35 cellular contexts compared by ENCODE assay signal in the genomic region with DNA sequence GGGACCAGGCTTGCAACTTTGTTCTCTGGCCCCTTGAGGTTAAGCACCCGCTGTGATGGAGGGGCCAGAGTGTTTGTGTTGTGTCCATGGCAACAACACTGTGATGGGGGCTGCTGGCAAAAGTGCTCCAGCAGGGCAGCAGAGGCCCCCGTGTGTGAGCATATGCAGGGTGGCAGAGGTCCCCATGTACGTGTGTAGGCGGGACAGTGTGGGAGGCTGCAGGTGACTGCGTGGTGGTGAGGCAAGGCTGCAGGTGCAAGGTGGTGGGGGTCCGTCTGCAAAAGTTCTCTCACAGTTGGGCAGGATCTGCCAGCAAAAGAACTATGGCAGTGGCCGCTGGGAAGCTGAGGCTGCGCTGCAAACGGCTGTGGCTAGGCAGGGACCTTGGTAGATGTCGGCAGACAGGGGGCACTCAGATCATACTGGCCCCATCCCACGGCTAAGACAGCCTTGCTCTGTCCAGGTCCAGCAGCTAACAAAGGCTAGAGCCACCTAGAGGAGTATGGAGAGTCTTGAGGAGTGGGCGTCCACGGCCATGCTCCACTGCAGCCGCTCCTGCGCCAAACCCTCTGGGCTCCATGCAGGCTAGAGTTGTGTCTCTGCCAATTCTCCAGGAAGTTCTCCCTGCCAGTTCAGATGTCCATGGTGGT. TPM values are rescaled to one million over a fixed set of nuclear protein-coding genes. Genes with fewer than 3 reads are reported as not detected.
"Had no signal": no experiment of that assay in that cellular context is flagged by ENCODE, and none has a peak within 500 bp of the region (broad histone marks: within the 10 kb centered on the region; RNA-seq: fewer than 3 reads in every experiment).

No MANE protein-coding gene starts in this region.

- H3K4me3 Mint-ChIP-seq: activated CD4-positive, alpha-beta T cell treated with anti-CD3 and anti-CD28 coated beads, Interleukin-2, amount 10 ng/mL, durations not matched to agents 24 days and 14 days; activated CD8-positive, alpha-beta T cell treated with anti-CD3 and anti-CD28 coated beads for 36 hours; activated naive CD8-positive, alpha-beta T cell treated with anti-CD3 and anti-CD28 coated beads for 36 hours; activated T-cell treated with anti-CD3 and anti-CD28 coated beads, Interleukin-2, amount 50 U/mL, for 72 hours; activated T-helper 17 cell treated with anti-CD3 and anti-CD28 coated beads, Interleukin-2, amount 50 U/mL, for 72 hours had no signal

- H3K27me3 Mint-ChIP-seq: activated CD8-positive, alpha-beta T cell treated with anti-CD3 and anti-CD28 coated beads for 36 hours had no signal

- H3K4me3 ChIP-seq: body of pancreas, breast epithelium, PC-9 had no signal

- H3K9me3 Mint-ChIP-seq: activated CD4-positive, alpha-beta T cell treated with anti-CD3 and anti-CD28 coated beads, Interleukin-2, amount 10 ng/mL, durations not matched to agents 24 days and 14 days; activated CD8-positive, alpha-beta T cell treated with anti-CD3 and anti-CD28 coated beads for 36 hours; activated naive CD8-positive, alpha-beta T cell treated with anti-CD3 and anti-CD28 coated beads for 36 hours; activated T-cell treated with anti-CD3 and anti-CD28 coated beads, Interleukin-2, amount 50 U/mL, for 72 hours; activated T-helper 17 cell treated with anti-CD3 and anti-CD28 coated beads, Interleukin-2, amount 50 U/mL, for 72 hours had no signal

- H3K36me3 Mint-ChIP-seq: activated naive CD8-positive, alpha-beta T cell treated with anti-CD3 and anti-CD28 coated beads for 36 hours had no signal

- DNase-seq: activated CD4-positive, alpha-beta T cell treated with anti-CD3 and anti-CD28 coated beads, Interleukin-2, amount 10 ng/mL, durations not matched to agents 24 days and 14 days; activated CD4-positive, alpha-beta T cell treated with anti-CD3 and anti-CD28 coated beads, Interleukin-2, amount 50 U/mL, for 4 hours; activated CD8-positive, alpha-beta T cell treated with anti-CD3 and anti-CD28 coated beads for 36 hours; activated effector memory CD4-positive, alpha-beta T cell treated with anti-CD3 and anti-CD28 coated beads, Interleukin-2, amount 50 U/mL, for 16 hours; activated naive CD4-positive, alpha-beta T cell; activated naive CD4-positive, alpha-beta T cell treated with anti-CD3 and anti-CD28 coated beads, Interleukin-2, amount 50 U/mL, for 16 hours; activated naive CD8-positive, alpha-beta T cell treated with anti-CD3 and anti-CD28 coated beads for 36 hours; activated T-cell treated with anti-CD3 and anti-CD28 coated beads, Interleukin-2, amount 50 U/mL, for 1 hour; activated T-cell treated with anti-CD3 and anti-CD28 coated beads, Interleukin-2, amount 50 U/mL, for 72 hours; amygdala; body of pancreas; Karpas-422; NCI-H1048; NCI-H1105 treated with DMSO at 0.1 percent for 48 hours; NCI-H1436; NCI-H1694; NCI-H1930; NCI-H2081 treated with DMSO at 0.1 percent for 48 hours; NCI-H226; NCI-H446 treated with DMSO at 0.1 percent for 48 hours; NCI-H524 treated with DMSO at 0.1 percent for 48 hours; PC-9; SIG-M5; T-helper 1 cell; T-helper 2 cell; T1000; WERI-Rb-1 had no signal

- H3K27ac Mint-ChIP-seq: activated CD4-positive, alpha-beta T cell treated with anti-CD3 and anti-CD28 coated beads, Interleukin-2, amount 10 ng/mL, durations not matched to agents 24 days and 14 days; activated CD8-positive, alpha-beta T cell treated with anti-CD3 and anti-CD28 coated beads for 36 hours; activated naive CD8-positive, alpha-beta T cell treated with anti-CD3 and anti-CD28 coated beads for 36 hours; activated T-cell treated with anti-CD3 and anti-CD28 coated beads, Interleukin-2, amount 50 U/mL, for 72 hours; activated T-helper 17 cell treated with anti-CD3 and anti-CD28 coated beads, Interleukin-2, amount 50 U/mL, for 72 hours had no signal

- H3K4me1 Mint-ChIP-seq: activated CD4-positive, alpha-beta T cell treated with anti-CD3 and anti-CD28 coated beads, Interleukin-2, amount 10 ng/mL, durations not matched to agents 24 days and 14 days; activated naive CD8-positive, alpha-beta T cell treated with anti-CD3 and anti-CD28 coated beads for 36 hours; activated T-helper 17 cell treated with anti-CD3 and anti-CD28 coated beads, Interleukin-2, amount 50 U/mL, for 72 hours had no signal

RNA-seq across cellular contexts. Expression of a gene that starts 46.8 kb away (rescaled TPM):
- total RNA-seq: activated CD4-positive, alpha-beta T cell treated with anti-CD3 and anti-CD28 coated beads, Interleukin-2, amount 10 ng/mL, durations not matched to agents 24 days and 14 days; activated CD8-positive, alpha-beta memory T cell treated with anti-CD3 and anti-CD28 coated beads for 36 hours; activated CD8-positive, alpha-beta T cell treated with anti-CD3 and anti-CD28 coated beads for 36 hours; activated naive CD8-positive, alpha-beta T cell treated with anti-CD3 and anti-CD28 coated beads for 36 hours; activated T-cell treated with anti-CD3 and anti-CD28 coated beads, Interleukin-2, amount 50 U/mL, for 72 hours; activated T-helper 17 cell treated with anti-CD3 and anti-CD28 coated beads, Interleukin-2, amount 50 U/mL, for 72 hours; astrocyte; body of pancreas; breast epithelium; cardiac septum; MCF 10A; OCI-LY7; PC-9; Right ventricle myocardium inferior had no signal
